ENCODE assay signal across 28 cellular contexts in the genomic region with DNA sequence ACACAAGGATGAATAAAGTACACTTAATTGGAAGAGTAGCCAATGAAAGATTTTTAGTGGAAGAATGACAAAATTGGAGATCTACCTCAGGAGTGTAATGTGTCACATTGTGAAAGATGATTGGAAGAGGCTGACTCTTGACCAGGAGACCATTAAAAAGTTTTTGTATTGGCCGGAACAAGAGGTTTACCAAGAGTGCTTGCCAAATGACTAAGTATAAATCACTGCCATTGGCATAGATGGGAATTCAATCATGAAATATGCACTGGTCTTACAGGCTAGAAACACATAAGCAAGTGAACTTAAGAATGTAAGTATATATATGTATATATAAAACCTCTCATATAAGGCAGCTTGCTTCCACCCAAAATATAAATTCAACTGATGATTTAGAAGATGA. TPM values are rescaled to one million over a fixed set of nuclear protein-coding genes. Genes with fewer than 3 reads are reported as not detected.
"Had no signal": no experiment of that assay in that cellular context is flagged by ENCODE, and none has a peak within 500 bp of the region (broad histone marks: within the 10 kb centered on the region; RNA-seq: fewer than 3 reads in every experiment).

No MANE protein-coding gene starts in this region.

- H3K27ac ChIP-seq: breast epithelium, esophagus squamous epithelium, foreskin keratinocyte, heart left ventricle, skin epidermis, uterus had no signal

- H3K4me3 ChIP-seq: breast epithelium, esophagus squamous epithelium, heart left ventricle, skin epidermis, uterus had no signal

- H3K36me3 ChIP-seq: breast epithelium, esophagus squamous epithelium, heart left ventricle, uterus had no signal

- ATAC-seq: activated CD4-positive, alpha-beta T cell treated with anti-CD3 and anti-CD28 coated beads for 36 hours; activated CD8-positive, alpha-beta memory T cell treated with anti-CD3 and anti-CD28 coated beads, Interleukin-2, amount 10 ng/mL, durations not matched to agents 7 days and 5 days; activated CD8-positive, alpha-beta T cell treated with anti-CD3 and anti-CD28 coated beads, Interleukin-2, amount 10 ng/mL, durations not matched to agents 7 days and 5 days; activated naive CD8-positive, alpha-beta T cell treated with anti-CD3 and anti-CD28 coated beads, Interleukin-2, amount 50 U/mL, for 24 hours; foreskin keratinocyte; heart left ventricle; left colon; sciatic nerve; stimulated activated effector memory CD8-positive, alpha-beta T cell treated with anti-CD3 and anti-CD28 coated beads, Interleukin-12 subunit alpha, Interleukin-12 subunit beta, amount 100 ng/mL, for 72 hours had no signal

- H3K9me3 ChIP-seq: breast epithelium, esophagus squamous epithelium, heart left ventricle, uterus had no signal

- H3K4me1 ChIP-seq: breast epithelium, esophagus squamous epithelium, foreskin keratinocyte, heart left ventricle, uterus had no signal

- H3K27me3 ChIP-seq: breast epithelium, esophagus squamous epithelium, heart left ventricle, uterus had no signal

- DNase-seq: activated CD4-positive, alpha-beta T cell treated with anti-CD3 and anti-CD28 coated beads for 36 hours; activated CD4-positive, CD25-positive, alpha-beta regulatory T cell; activated CD8-positive, alpha-beta memory T cell treated with anti-CD3 and anti-CD28 coated beads, Interleukin-2, amount 10 ng/mL, durations not matched to agents 7 days and 5 days; activated CD8-positive, alpha-beta T cell treated with anti-CD3 and anti-CD28 coated beads, Interleukin-2, amount 10 ng/mL, durations not matched to agents 7 days and 5 days; activated naive CD8-positive, alpha-beta T cell treated with anti-CD3 and anti-CD28 coated beads, Interleukin-2, amount 50 U/mL, for 24 hours; activated T-cell treated with anti-CD3 and anti-CD28 coated beads, Interleukin-2, amount 50 U/mL, for 48 hours; amygdala; endodermal cell; esophagus squamous epithelium; heart left ventricle; hypothalamus; immature natural killer cell; kidney; left colon; mammary epithelial cell; retina; stimulated activated CD4-positive, alpha-beta T cell treated with anti-CD3 and anti-CD28 coated beads, Interleukin-12 subunit alpha, Interleukin-12 subunit beta, amount 100 ng/mL, for 4 hours; stimulated activated CD4-positive, alpha-beta T cell treated with anti-CD3 and anti-CD28 coated beads, Interleukin-4, amount 100 ng/mL, for 1 hour; substantia nigra; uterus had no signal

RNA-seq across cellular contexts. Expression of a gene that starts 58.7 kb away (rescaled TPM):
- total RNA-seq: activated CD4-positive, alpha-beta T cell treated with anti-CD3 and anti-CD28 coated beads for 36 hours; activated T-helper 2 cell treated with anti-CD3 and anti-CD28 coated beads, Interferon-gamma antibody, Interleukin-2, Interleukin-4, amounts not matched to agents 10 μg/mL and 5 μg/mL and 100 μg/mL, durations not matched to agents 14 hours and 24 hours and 36 hours; endodermal cell; foreskin keratinocyte; osteocyte; progenitor cell of endocrine pancreas had no signal
